19 cellular contexts compared by ENCODE assay signal in genomic region chr12:107462428-107463332, GRCh38.
A peak's percentile ranks its signal among the peaks of the same experiment; 100 is the strongest.
DNase-seq lines count a peak whose midpoint lies in the region; ATAC-seq, FAIRE-seq and TF ChIP-seq lines count a peak whose summit lies in the region.
"Had no signal": no experiment of that assay in that cellular context is flagged by ENCODE, and none has a peak within 500 bp of the region (broad histone marks: within the 10 kb centered on the region; RNA-seq: fewer than 3 reads in every experiment).

No MANE protein-coding gene starts in this region.

- no peaks in the 10 kb centered on the region for H3K4me1 ChIP-seq in CD8-positive, alpha-beta T cell (ENCODE audit: insufficient read depth, low read length)
- no peaks in the 10 kb centered on the region for H3K4me1 ChIP-seq in K562 (replicated peaks in 1 of 2; ENCODE audit: control insufficient read depth in 2 of 2, insufficient read depth in 2 of 2, low read length in 2 of 2)

- no peak overlapping the region for H3K27ac Mint-ChIP-seq in CD8-positive, alpha-beta T cell
- H3K27ac Mint-ChIP-seq in stimulated activated effector memory CD8-positive, alpha-beta T cell treated with anti-CD3 and anti-CD28 coated beads, Interleukin-12 subunit alpha, Interleukin-12 subunit beta, amount 100 ng/mL, for 72 hours, result no peak overlapping the region
- no peak overlapping the region for H3K27ac Mint-ChIP-seq in endothelial cell (ENCODE audit: unreplicated experiment)
- H3K27ac Mint-ChIP-seq: B cell; CD4-positive, alpha-beta memory T cell; H9 had no signal

- no peak for TF ChIP-seq EP300 in K562 (IDR thresholded peaks at IDR 0.05; ENCODE audit: low read length)

- H3K4me3 ChIP-seq in CD8-positive, alpha-beta T cell (ENCODE audit: low read depth, low read length), result no peak overlapping the region
- H3K4me3 ChIP-seq in K562, result no peak overlapping the region

- H3K79me2 ChIP-seq in K562 (ENCODE audit: control insufficient read depth, insufficient read depth, low read length), result no peaks in the 10 kb centered on the region

- H3K27me3 Mint-ChIP-seq in CD8-positive, alpha-beta T cell (ENCODE audit: low read depth), result no peaks in the 10 kb centered on the region
- no peaks in the 10 kb centered on the region for H3K27me3 Mint-ChIP-seq in endothelial cell (ENCODE audit: unreplicated experiment)
- H3K27me3 Mint-ChIP-seq: B cell; CD4-positive, alpha-beta memory T cell had no signal

- POLR2A ChIA-PET in CD8-positive, alpha-beta T cell (lab: Charles Lee), result no interaction called here
- POLR2A ChIA-PET in K562 (lab: Yijun Ruan, JAX), result no interaction called here

- H3K9ac ChIP-seq in K562 (ENCODE audit: insufficient read depth in 1 of 2, low read depth in 2 of 2, low read length in 2 of 2), result no peak overlapping the region

- DNase-seq in CD8-positive, alpha-beta T cell, result no peak
- no peak for DNase-seq in HTR-8/SVneo (ENCODE audit: insufficient read length, low spot score)
- DNase-seq in K562 (ENCODE audit: extremely low read depth in 1 of 4, low spot score in 3 of 4), result no peak
- DNase-seq in stimulated activated effector memory CD8-positive, alpha-beta T cell treated with anti-CD3 and anti-CD28 coated beads, Interleukin-12 subunit alpha, Interleukin-12 subunit beta, amount 100 ng/mL, for 72 hours (ENCODE audit: low spot score in 2 of 2), result no peak
- no peak for DNase-seq in endothelial cell (ENCODE audit: low spot score)
- no peak for DNase-seq in Ammon's horn (ENCODE audit: low spot score)
- DNase-seq: Calu3; CD4-positive, alpha-beta memory T cell; DMS53; EL; H9; KBM-7; NCI-H1694 treated with DMSO at 0.1 percent for 48 hours; NCI-H2227 treated with DMSO at 0.1 percent for 48 hours; NCI-H774; SHP77; SK-N-SH had no signal

- H3K4me1 Mint-ChIP-seq in CD8-positive, alpha-beta T cell (ENCODE audit: low read depth), result peaks cover 23% of the 10 kb centered on the region
- H3K4me1 Mint-ChIP-seq in stimulated activated effector memory CD8-positive, alpha-beta T cell treated with anti-CD3 and anti-CD28 coated beads, Interleukin-12 subunit alpha, Interleukin-12 subunit beta, amount 100 ng/mL, for 72 hours, result peaks cover 16% of the 10 kb centered on the region
- no peaks in the 10 kb centered on the region for H3K4me1 Mint-ChIP-seq in endothelial cell (ENCODE audit: unreplicated experiment)
- H3K4me1 Mint-ChIP-seq: B cell had no signal

- no peak overlapping the region for H3K4me2 ChIP-seq in K562 (ENCODE audit: insufficient read depth, low read length)

- H3K36me3 ChIP-seq in CD8-positive, alpha-beta T cell (ENCODE audit: insufficient read depth, low read length), result no peaks in the 10 kb centered on the region
- H3K36me3 ChIP-seq in K562 (ENCODE audit: control insufficient read depth, insufficient read depth, low read length), result no peaks in the 10 kb centered on the region

- CTCF ChIA-PET in CD8-positive, alpha-beta T cell (lab: Charles Lee), result no interaction called here
- CTCF ChIA-PET in K562 (lab: Yijun Ruan, JAX; ENCODE audit: low intra/inter-chr PET ratio), result no interaction called here

- ATAC-seq in CD8-positive, alpha-beta T cell, result peak; percentile 48
- ATAC-seq in K562 (no peak), HG03457 (IDR thresholded peaks at IDR 0.05; ENCODE audit: unreplicated experiment) (no peak)
- peak; percentile 27 for ATAC-seq in stimulated activated effector memory CD8-positive, alpha-beta T cell treated with anti-CD3 and anti-CD28 coated beads, Interleukin-12 subunit alpha, Interleukin-12 subunit beta, amount 100 ng/mL, for 72 hours

- no peaks in the 10 kb centered on the region for H3K9me1 ChIP-seq in K562 (ENCODE audit: control insufficient read depth, insufficient read depth, low read length)

- FAIRE-seq in HTR-8/SVneo (lab: Jason Lieb, UNC) (peak; percentile 99), K562 (lab: Jason Lieb, UNC) (no peak)

- no peak for TF ChIP-seq POLR2A in K562 (conservative IDR thresholded peaks at IDR 0.05)

- H4K20me1 ChIP-seq in K562 (replicated peaks; ENCODE audit: control insufficient read depth, insufficient read depth, low read length), result no peaks in the 10 kb centered on the region

- H2AFZ ChIP-seq in K562 (ENCODE audit: low read depth, low read length), result no peak overlapping the region

- H3K36me3 Mint-ChIP-seq in CD8-positive, alpha-beta T cell, result no peaks in the 10 kb centered on the region
- H3K36me3 Mint-ChIP-seq in stimulated activated effector memory CD8-positive, alpha-beta T cell treated with anti-CD3 and anti-CD28 coated beads, Interleukin-12 subunit alpha, Interleukin-12 subunit beta, amount 100 ng/mL, for 72 hours, result no peaks in the 10 kb centered on the region
- H3K36me3 Mint-ChIP-seq in endothelial cell (ENCODE audit: low read depth, unreplicated experiment), result no peaks in the 10 kb centered on the region
- H3K36me3 Mint-ChIP-seq: CD4-positive, alpha-beta memory T cell had no signal

- WGBS in K562 (ENCODE audit: insufficient coverage, low coverage, missing lambda C conversion rate), result 0% methylated on average over 4 of the region's 4 CpGs

- TF ChIP-seq CTCF in CD8-positive, alpha-beta T cell (IDR thresholded peaks at IDR 0.05), result no peak
- no peak for TF ChIP-seq CTCF in K562 (IDR thresholded peaks at IDR 0.05 in 2 of 3, conservative IDR thresholded peaks at IDR 0.05 in 1 of 3; ENCODE audit: insufficient read depth in 2 of 3, low read depth in 1 of 3, low read length in 3 of 3)
- no peak for TF ChIP-seq CTCF in endothelial cell (IDR thresholded peaks at IDR 0.05; ENCODE audit: unreplicated experiment)

- no peak overlapping the region for H3K4me3 Mint-ChIP-seq in CD8-positive, alpha-beta T cell
- no peak overlapping the region for H3K4me3 Mint-ChIP-seq in stimulated activated effector memory CD8-positive, alpha-beta T cell treated with anti-CD3 and anti-CD28 coated beads, Interleukin-12 subunit alpha, Interleukin-12 subunit beta, amount 100 ng/mL, for 72 hours
- no peak overlapping the region for H3K4me3 Mint-ChIP-seq in endothelial cell (ENCODE audit: unreplicated experiment)
- H3K4me3 Mint-ChIP-seq: B cell; CD4-positive, alpha-beta memory T cell; H9 had no signal

- intact Hi-C loops in CD8-positive, alpha-beta T cell (cut with DNase I, micrococcal nuclease), result no loop called here
- intact Hi-C loops in K562 (cut with micrococcal nuclease), result no loop called here

- H3K27ac ChIP-seq in CD8-positive, alpha-beta T cell (ENCODE audit: low read depth, low read length), result no peak overlapping the region
- H3K27ac ChIP-seq in K562 (ENCODE audit: extremely low read depth, low read depth, low read length), result no peak overlapping the region

- BruUV-seq in K562 (replicated peaks; lab: Mats Ljungman, UMichigan), result no TSS peak

- no peaks in the 10 kb centered on the region for H3K9me3 Mint-ChIP-seq in CD8-positive, alpha-beta T cell
- no peaks in the 10 kb centered on the region for H3K9me3 Mint-ChIP-seq in stimulated activated effector memory CD8-positive, alpha-beta T cell treated with anti-CD3 and anti-CD28 coated beads, Interleukin-12 subunit alpha, Interleukin-12 subunit beta, amount 100 ng/mL, for 72 hours
- H3K9me3 Mint-ChIP-seq in endothelial cell (ENCODE audit: unreplicated experiment), result no peaks in the 10 kb centered on the region
- H3K9me3 Mint-ChIP-seq: H9 had no signal

- TF ChIP-seq RAD21 in K562 (CRISPR knock-in tag; conservative IDR thresholded peaks at IDR 0.05 in 1 of 2, IDR thresholded peaks at IDR 0.05 in 1 of 2), result no peak

- no peaks in the 10 kb centered on the region for H3K27me3 ChIP-seq in CD8-positive, alpha-beta T cell (ENCODE audit: insufficient read depth, low read length)
- H3K27me3 ChIP-seq in K562 (ENCODE audit: control insufficient read depth in 2 of 2, insufficient read depth in 2 of 2, low read length in 2 of 2), result peaks cover 0 to 14% of the 10 kb centered on the region in 2 experiments; a peak in 2 of 5 replicates

- in situ Hi-C loops in K562 (cut with MboI), result no loop called here

- H3K9me3 ChIP-seq in CD8-positive, alpha-beta T cell (ENCODE audit: low read length), result no peaks in the 10 kb centered on the region
- H3K9me3 ChIP-seq in K562 (replicated peaks; ENCODE audit: control insufficient read depth, insufficient read depth, low read depth, low read length), result no peaks in the 10 kb centered on the region
- H3K9me3 ChIP-seq: SK-N-SH had no signal

TF ChIP-seq in K562, 482 proteins besides CTCF, POLR2A, EP300 and RAD21:
- TF ChIP-seq EHMT2 (IDR thresholded peaks at IDR 0.05) (0 out of 2 replicates have a peak, but pooled peaks have one; percentile 6), ZNF699 (CRISPR knock-in tag; IDR thresholded peaks at IDR 0.05; ENCODE audit: insufficient replicate concordance) (no peak), ATF1 (CRISPR knock-in tag; IDR thresholded peaks at IDR 0.05) (no peak), ATF1 (tag; IDR thresholded peaks at IDR 0.05) (peak; percentile 54), TSC22D4 (tag; IDR thresholded peaks at IDR 0.05) (0 out of 2 replicates have a peak, but pooled peaks have one; percentile 44)
TF ChIP-seq in K562: peak in this region for 3.

Comparison
In these comparisons a context has a peak if more than half of its experiments do, and no peak if none do; other contexts are left out.
1. ATAC-seq: peak in CD8-positive, alpha-beta T cell (single experiment) and stimulated activated effector memory CD8-positive, alpha-beta T cell treated with anti-CD3 and anti-CD28 coated beads, Interleukin-12 subunit alpha, Interleukin-12 subunit beta, amount 100 ng/mL, for 72 hours (single experiment); none in K562 (single experiment) and HG03457 (single experiment).